20 cellular contexts compared by ENCODE assay signal in the genomic region with DNA sequence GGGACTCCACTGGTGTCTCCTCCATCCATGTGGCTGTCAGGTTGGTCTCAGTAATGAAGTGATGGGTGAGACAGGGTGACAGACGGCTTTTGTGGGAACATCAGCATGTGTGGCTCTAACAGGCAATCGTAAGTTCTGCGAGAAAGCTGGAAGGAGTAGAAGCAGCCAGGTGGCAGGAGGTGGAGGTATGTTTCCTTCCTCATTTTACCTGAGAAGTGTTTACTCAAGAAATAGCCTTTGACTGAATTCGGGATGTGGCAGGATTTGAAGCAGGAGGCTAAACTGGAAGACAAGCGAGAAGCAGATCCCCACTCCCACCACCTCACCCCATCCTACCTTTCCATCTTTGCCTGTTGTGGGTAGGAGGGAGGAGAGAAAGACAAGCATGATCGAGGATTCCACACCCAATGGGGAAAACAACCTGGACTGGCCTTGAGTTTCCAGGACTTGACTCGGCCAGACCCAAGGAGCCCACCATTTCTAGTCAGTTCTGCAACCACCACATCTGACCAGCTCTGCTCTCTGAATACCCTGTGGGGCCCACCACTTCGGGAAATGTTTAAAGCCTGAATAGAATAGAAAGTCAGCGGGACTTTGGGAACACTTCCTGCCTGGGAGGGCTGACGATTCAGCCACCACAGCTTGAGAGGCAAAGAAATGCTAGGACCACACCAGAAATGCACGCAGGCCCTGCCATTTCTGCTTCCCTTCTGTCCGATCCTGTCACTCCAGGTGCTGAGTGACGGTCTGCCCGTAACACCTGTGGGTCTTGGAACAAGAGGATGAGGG. TPM values are rescaled to one million over a fixed set of nuclear protein-coding genes. Genes with fewer than 3 reads are reported as not detected.
"Had no signal": no experiment of that assay in that cellular context is flagged by ENCODE, and none has a peak within 500 bp of the region (broad histone marks: within the 10 kb centered on the region; RNA-seq: fewer than 3 reads in every experiment).

No MANE protein-coding gene starts in this region.

- H3K4me3 ChIP-seq: ascending aorta, dorsolateral prefrontal cortex, hepatocyte, left ventricle myocardium inferior, psoas muscle had no signal

- H3K36me3 ChIP-seq: ascending aorta, left ventricle myocardium inferior had no signal

- ATAC-seq: psoas muscle; sciatic nerve; stimulated activated naive CD8-positive, alpha-beta T cell treated with anti-CD3 and anti-CD28 coated beads, Interleukin-15, amount 100 ng/mL, for 72 hours had no signal

- H3K9me3 ChIP-seq: ascending aorta, left ventricle myocardium inferior, psoas muscle had no signal

- DNase-seq: activated CD4-positive, alpha-beta T cell treated with anti-CD3 and anti-CD28 coated beads for 48 hours; activated CD8-positive, alpha-beta memory T cell treated with anti-CD3 and anti-CD28 coated beads for 24 hours; activated naive CD4-positive, alpha-beta T cell treated with Interleukin-2 at 50 U/mL for 16 hours; activated T-cell treated with anti-CD3 and anti-CD28 coated beads for 4 hours; dorsolateral prefrontal cortex; left ventricle myocardium inferior; psoas muscle; stimulated activated naive CD8-positive, alpha-beta T cell treated with anti-CD3 and anti-CD28 coated beads, Interleukin-15, amount 100 ng/mL, for 72 hours; T-helper 2 cell had no signal

- H3K4me1 Mint-ChIP-seq: stimulated activated naive CD8-positive, alpha-beta T cell treated with anti-CD3 and anti-CD28 coated beads, Interleukin-15, amount 100 ng/mL, for 72 hours had no signal

- H3K4me3 Mint-ChIP-seq: stimulated activated naive CD8-positive, alpha-beta T cell treated with anti-CD3 and anti-CD28 coated beads, Interleukin-15, amount 100 ng/mL, for 72 hours; WTC11 had no signal

- H3K27me3 ChIP-seq: ascending aorta, dorsolateral prefrontal cortex, hepatocyte had no signal

- H3K27ac ChIP-seq: ascending aorta, dorsolateral prefrontal cortex, hepatocyte, left ventricle myocardium inferior, psoas muscle had no signal

- H2AFZ ChIP-seq: hepatocyte had no signal

- H3K9me3 Mint-ChIP-seq: stimulated activated naive CD8-positive, alpha-beta T cell treated with anti-CD3 and anti-CD28 coated beads, Interleukin-15, amount 100 ng/mL, for 72 hours; WTC11 had no signal

- H3K36me3 Mint-ChIP-seq: WTC11 had no signal

- H3K4me2 ChIP-seq: hepatocyte had no signal

- H3K27ac Mint-ChIP-seq: WTC11 had no signal

- H3K4me1 ChIP-seq: ascending aorta, left ventricle myocardium inferior, psoas muscle had no signal

- H3K79me2 ChIP-seq: hepatocyte had no signal

RNA-seq across cellular contexts. Expression of gene ABCG8, which starts 1.2 kb away (rescaled TPM):
- total RNA-seq: ascending aorta, glomerular endothelial cell, left ventricle myocardium inferior, osteocyte, psoas muscle, sciatic nerve, urinary bladder, WTC11 had no signal
- polyA plus RNA-seq: esophagus had no signal

RNA-seq across cellular contexts. Expression of gene ABCG5, which starts 1.3 kb away (rescaled TPM):
- total RNA-seq: glomerular endothelial cell, kidney, left ventricle myocardium inferior, osteocyte, psoas muscle, sciatic nerve, temporal lobe, urinary bladder, WTC11 had no signal
- polyA plus RNA-seq: neural cell, urinary bladder had no signal
